In genomic region chr2:231929961-231930600, GRCh38 we compare ENCODE assay signal across 1 cellular context.
A peak's percentile ranks its signal among the peaks of the same experiment; 100 is the strongest.
TF ChIP-seq lines count a peak whose summit lies in the region.

No MANE protein-coding gene starts in this region.

TF ChIP-seq in K562, 482 proteins besides CTCF, POLR2A, EP300 and RAD21:
- TF ChIP-seq ZBTB17 (CRISPR knock-in tag; IDR thresholded peaks at IDR 0.05) (peak; percentile 91), ZNF77 (CRISPR knock-in tag; IDR thresholded peaks at IDR 0.05) (no peak), MLLT1 (IDR thresholded peaks at IDR 0.05) (peak in 1 of 2 experiments; percentile 97; a peak in 2 of 4 replicates), ZMIZ1 (IDR thresholded peaks at IDR 0.05; ENCODE audit: low read depth in 2 of 2, low read length in 2 of 2) (peak in 1 of 2 experiments; percentile 62; a peak in 1 of 4 replicates), CTCFL (IDR thresholded peaks at IDR 0.05; ENCODE audit: borderline replicate concordance, insufficient read depth, low read depth, low read length, poor library complexity, severe bottlenecking) (peak; percentile 60), MAZ (CRISPR knock-in tag; conservative IDR thresholded peaks at IDR 0.05 in 1 of 2, IDR thresholded peaks at IDR 0.05 in 1 of 2) (0 out of 4 replicates have a peak, but pooled peaks of 1 of the 2 experiments have one; percentile 32)
TF ChIP-seq in K562: peak in this region for 5.
